Comparison of ENCODE assay signal across 17 cellular contexts in the genomic region with DNA sequence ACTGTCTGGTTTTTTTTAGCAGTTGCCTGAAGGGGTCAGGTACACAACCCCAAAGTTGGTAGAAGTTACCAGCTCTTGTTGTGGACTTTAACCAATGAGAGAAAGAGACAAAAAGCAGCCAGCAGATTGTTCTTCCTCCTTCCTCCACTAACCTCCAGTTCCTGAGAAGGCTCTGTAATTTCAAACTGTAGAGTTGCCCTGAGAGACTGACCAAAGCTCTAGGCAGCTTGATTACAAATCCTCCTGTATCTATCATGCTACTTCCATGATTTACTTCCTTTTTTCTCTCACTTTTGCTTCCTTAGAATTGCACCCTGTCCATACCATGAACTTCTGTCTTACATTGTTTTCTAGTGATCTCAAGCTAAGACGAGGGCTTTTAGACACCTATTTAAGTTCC.
"Had no signal": no experiment of that assay in that cellular context is flagged by ENCODE, and none has a peak within 500 bp of the region (broad histone marks: within the 10 kb centered on the region; RNA-seq: fewer than 3 reads in every experiment).

No MANE protein-coding gene starts in this region.

- H3K27me3 ChIP-seq: esophagus muscularis mucosa, gastroesophageal sphincter, heart right ventricle, pancreas, stomach, testis had no signal

- H3K4me3 ChIP-seq: esophagus muscularis mucosa, gastroesophageal sphincter, heart right ventricle, pancreas, smooth muscle cell, stomach, testis had no signal

- H3K9me3 ChIP-seq: esophagus muscularis mucosa, gastroesophageal sphincter, heart right ventricle, pancreas, stomach, testis had no signal

- DNase-seq: activated CD4-positive, alpha-beta T cell treated with anti-CD3 and anti-CD28 coated beads, Interleukin-2, amount 10 ng/mL, durations not matched to agents 7 days and 5 days; dermis blood vessel endothelial cell; effector memory CD4-positive, alpha-beta T cell; heart right ventricle; immature natural killer cell; mesendoderm; naive thymus-derived CD8-positive, alpha-beta T cell; pancreas; stimulated activated CD4-positive, alpha-beta T cell treated with anti-CD3 and anti-CD28 coated beads, Interleukin-4, amount 100 ng/mL, for 24 hours; stomach; testis had no signal

- ATAC-seq: activated CD4-positive, CD25-positive, alpha-beta regulatory T cell treated with anti-CD3 and anti-CD28 coated beads, Interleukin-2, amount 50 U/mL, for 24 hours; gastroesophageal sphincter; heart right ventricle; naive thymus-derived CD8-positive, alpha-beta T cell; pancreas; sciatic nerve; stimulated activated effector memory CD8-positive, alpha-beta T cell treated with anti-CD3 and anti-CD28 coated beads, Interleukin-12 subunit alpha, Interleukin-12 subunit beta, amount 100 ng/mL, for 72 hours had no signal

- H3K4me1 ChIP-seq: esophagus muscularis mucosa, gastroesophageal sphincter, heart right ventricle, pancreas, stomach had no signal

- H3K27ac ChIP-seq: esophagus muscularis mucosa, gastroesophageal sphincter, heart right ventricle, pancreas, stomach, testis had no signal
